ENCODE assay signal across 15 cellular contexts in the genomic region with DNA sequence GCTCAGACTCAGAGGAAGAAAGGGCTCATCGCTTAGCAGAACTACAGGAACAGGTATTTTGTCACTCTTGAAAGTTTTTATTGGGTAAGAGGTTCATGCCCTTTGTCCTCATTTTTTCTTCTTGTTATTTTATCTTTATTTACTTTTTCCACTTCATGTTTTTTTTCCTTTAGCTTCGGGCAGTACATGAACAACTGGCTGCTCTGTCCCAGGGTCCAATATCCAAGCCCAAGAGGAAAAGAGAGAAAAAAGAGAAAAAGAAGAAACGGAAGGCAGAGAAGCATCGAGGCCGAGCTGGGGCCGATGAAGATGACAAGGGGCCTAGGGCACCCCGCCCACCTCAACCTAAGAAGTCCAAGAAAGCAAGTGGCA. TPM values are rescaled to one million over a fixed set of nuclear protein-coding genes. Genes with fewer than 3 reads are reported as not detected.
A peak's percentile ranks its signal among the peaks of the same experiment; 100 is the strongest.
DNase-seq lines count a peak whose midpoint lies in the region; ATAC-seq, FAIRE-seq and TF ChIP-seq lines count a peak whose summit lies in the region.
"Had no signal": no experiment of that assay in that cellular context is flagged by ENCODE, and none has a peak within 500 bp of the region (broad histone marks: within the 10 kb centered on the region; RNA-seq: fewer than 3 reads in every experiment).

No MANE protein-coding gene starts in this region.

- peaks cover 100% of the 10 kb centered on the region for H3K36me3 Mint-ChIP-seq in activated T-cell treated with anti-CD3 and anti-CD28 coated beads, Interleukin-2, amount 50 U/mL, for 24 hours (ENCODE audit: low read depth)
- peaks cover 91% of the 10 kb centered on the region for H3K36me3 Mint-ChIP-seq in endodermal cell (ENCODE audit: low read depth)
- H3K36me3 Mint-ChIP-seq in osteocyte (ENCODE audit: unreplicated experiment), result peaks cover 84% of the 10 kb centered on the region

- CTCF ChIA-PET in Panc1 (lab: Charles Lee), result no interaction called here

- POLR2A ChIA-PET in Panc1 (lab: Charles Lee), result no interaction called here

- ATAC-seq in Panc1, result no peak
- ATAC-seq: upper lobe of right lung had no signal

- H3K4me1 Mint-ChIP-seq in activated T-cell treated with anti-CD3 and anti-CD28 coated beads, Interleukin-2, amount 50 U/mL, for 24 hours (ENCODE audit: low read depth), result peaks cover 67% of the 10 kb centered on the region
- peaks cover 48% of the 10 kb centered on the region for H3K4me1 Mint-ChIP-seq in endodermal cell
- peaks cover 44% of the 10 kb centered on the region for H3K4me1 Mint-ChIP-seq in osteocyte (ENCODE audit: unreplicated experiment)

- H3K4me1 ChIP-seq in Panc1 (ENCODE audit: control insufficient read depth, insufficient read depth, low read length) (peaks cover 69% of the 10 kb centered on the region), endodermal cell (ENCODE audit: control insufficient read depth, insufficient read depth, low read length) (peaks cover 4% of the 10 kb centered on the region), small intestine (ENCODE audit: control insufficient read depth in 2 of 2, insufficient read depth in 1 of 2, low read depth in 1 of 2, low read length in 1 of 2) (peaks cover 5 to 7% of the 10 kb centered on the region in 2 donors)

- 93 to 100% methylated on average over 2 to 7 of the region's 7 CpGs for WGBS in endodermal cell (ENCODE audit: insufficient coverage in 1 of 2, insufficient read length in 1 of 2), 2 experiments
- WGBS in small intestine, 3 donors, result 29 to 55% (median 36%) methylated on average over 7 of the region's 7 CpGs

- H3K36me3 ChIP-seq in Panc1 (ENCODE audit: control insufficient read depth, insufficient read depth, low read length) (peaks cover 73% of the 10 kb centered on the region), endodermal cell (ENCODE audit: control insufficient read depth, insufficient read depth, low read length) (peaks cover 90% of the 10 kb centered on the region), small intestine (ENCODE audit: control insufficient read depth in 2 of 2, insufficient read depth in 2 of 2, low read length in 2 of 2) (peaks cover 41 to 53% of the 10 kb centered on the region in 2 donors)

- no peak overlapping the region for H3K9ac ChIP-seq in endodermal cell (ENCODE audit: extremely low read depth, low read length, poor library complexity, severe bottlenecking)

- H3K9me3 ChIP-seq in Panc1 (ENCODE audit: control insufficient read depth, insufficient read depth, low read depth, low read length) (no peaks in the 10 kb centered on the region), endodermal cell (ENCODE audit: control insufficient read depth, low read length) (no peaks in the 10 kb centered on the region), small intestine (ENCODE audit: control insufficient read depth, low read depth) (no peaks in the 10 kb centered on the region)
- H3K9me3 ChIP-seq: Peyer's patch, upper lobe of right lung had no signal

- peak overlapping the region; percentile 92 for H3K4me3 Mint-ChIP-seq in activated T-cell treated with anti-CD3 and anti-CD28 coated beads, Interleukin-2, amount 50 U/mL, for 24 hours
- H3K4me3 Mint-ChIP-seq in endodermal cell (no peak overlapping the region), osteocyte (ENCODE audit: unreplicated experiment) (no peak overlapping the region)

- peak overlapping the region; percentile 17; the same call in 1 of the 2 replicates for H3K27ac ChIP-seq in Panc1 (ENCODE audit: low read length)
- no peak overlapping the region for H3K27ac ChIP-seq in endodermal cell (ENCODE audit: low read depth, low read length)
- H3K27ac ChIP-seq in small intestine (ENCODE audit: low read depth in 1 of 2, low read length in 1 of 2), result peak overlapping the region in 1 of 2 donors; percentile 28
- H3K27ac ChIP-seq: Peyer's patch, upper lobe of right lung had no signal

- no TSS peak for BruUV-seq in Panc1 (replicated peaks; lab: Mats Ljungman, UMichigan)

- TF ChIP-seq CTCF in Panc1 (IDR thresholded peaks at IDR 0.05), result no peak
- no peak for TF ChIP-seq CTCF in endodermal cell (conservative IDR thresholded peaks at IDR 0.05)
- TF ChIP-seq CTCF in osteocyte (IDR thresholded peaks at IDR 0.05), result no peak

- no peak for DNase-seq in activated T-cell treated with anti-CD3 and anti-CD28 coated beads, Interleukin-2, amount 50 U/mL, for 24 hours
- DNase-seq in activated T-cell treated with anti-CD3 and anti-CD28 coated beads, Interleukin-2, amount 50 U/mL, for 1 hour, result no peak
- DNase-seq in Panc1 (ENCODE audit: low read depth, low spot score) (no peak), endodermal cell (no peak), osteocyte (ENCODE audit: extremely low spot score, unreplicated experiment) (no peak), NCI-H2081 treated with DMSO at 0.1 percent for 48 hours (lab: John Stamatoyannopoulos, UW) (no peak), small intestine (no peak)
- no peak for DNase-seq in stimulated activated naive CD4-positive, alpha-beta T cell (lab: John Stamatoyannopoulos, UW)
- DNase-seq: amygdala, dermis blood vessel endothelial cell, DMS79, Peyer's patch, upper lobe of right lung had no signal

- no peak for FAIRE-seq in small intestine (lab: Jason Lieb, UNC)

- H3K9me3 Mint-ChIP-seq in activated T-cell treated with anti-CD3 and anti-CD28 coated beads, Interleukin-2, amount 50 U/mL, for 24 hours, result no peaks in the 10 kb centered on the region
- H3K9me3 Mint-ChIP-seq in endodermal cell (no peaks in the 10 kb centered on the region), osteocyte (ENCODE audit: unreplicated experiment) (no peaks in the 10 kb centered on the region)

- H3K27me3 Mint-ChIP-seq in activated T-cell treated with anti-CD3 and anti-CD28 coated beads, Interleukin-2, amount 50 U/mL, for 24 hours, result no peaks in the 10 kb centered on the region
- H3K27me3 Mint-ChIP-seq in endodermal cell (ENCODE audit: insufficient read depth), result no peaks in the 10 kb centered on the region
- H3K27me3 Mint-ChIP-seq in osteocyte (ENCODE audit: unreplicated experiment), result no peaks in the 10 kb centered on the region

- no peak overlapping the region for H3K4me3 ChIP-seq in Panc1 (ENCODE audit: low read depth in 2 of 2, low read length in 2 of 2)
- no peak overlapping the region for H3K4me3 ChIP-seq in endodermal cell (ENCODE audit: low read length)
- no peak overlapping the region for H3K4me3 ChIP-seq in small intestine (ENCODE audit: low read depth in 1 of 2, low read length in 2 of 2)
- H3K4me3 ChIP-seq: upper lobe of right lung had no signal

- intact Hi-C loops in Panc1 (cut with micrococcal nuclease; ENCODE audit: unreplicated experiment), result no loop called here

- peak overlapping the region; percentile 100 for H3K27ac Mint-ChIP-seq in activated T-cell treated with anti-CD3 and anti-CD28 coated beads, Interleukin-2, amount 50 U/mL, for 24 hours
- H3K27ac Mint-ChIP-seq in endodermal cell (peak overlapping the region; percentile 65), osteocyte (ENCODE audit: unreplicated experiment) (peak overlapping the region; percentile 28)

- no peaks in the 10 kb centered on the region for H3K27me3 ChIP-seq in Panc1 (ENCODE audit: control insufficient read depth, insufficient read depth, low read length)
- H3K27me3 ChIP-seq in endodermal cell (ENCODE audit: control insufficient read depth, insufficient read depth, low read length, poor library complexity, severe bottlenecking), result no peaks in the 10 kb centered on the region
- no peaks in the 10 kb centered on the region for H3K27me3 ChIP-seq in small intestine (ENCODE audit: control insufficient read depth in 2 of 2, insufficient read depth in 2 of 2, low read length in 2 of 2)
- H3K27me3 ChIP-seq: Peyer's patch, upper lobe of right lung had no signal

- in situ Hi-C loops in Panc1 (cut with HindIII; ENCODE audit: low pct_unique_long_range_greater_than_20kb, low sequenced_read_pairs), result no loop called here

RNA-seq across cellular contexts. Expression of gene BRD2, which starts 9.5 kb away (rescaled TPM):
- total RNA-seq in Panc1 (2021; ENCODE audit: unreplicated experiment) (209 TPM), endodermal cell (100 to 1,000 TPM; 209 to 233 TPM), osteocyte (166 and 168 TPM in 2 replicates)
- 161 TPM for polyA plus RNA-seq in Panc1 (2012; ENCODE audit: insufficient read length)
- 186 TPM for polyA plus RNA-seq in endodermal cell (2013, experiment 1 of 2)
- polyA plus RNA-seq in endodermal cell (2013, experiment 2 of 2), result 176 TPM
- polyA plus RNA-seq in small intestine, result 10 to 100 TPM; 76.2 to 95.6 (median 85.7) TPM

RNA-seq across cellular contexts. Expression of gene HLA-DMA, which starts 25.0 kb away (rescaled TPM):
- total RNA-seq in Panc1 (2021; ENCODE audit: unreplicated experiment), result 2.8 TPM
- 1.3 TPM for polyA plus RNA-seq in Panc1 (2012; ENCODE audit: insufficient read length)
- total RNA-seq in endodermal cell, result 10 to 100 TPM in 1 of 2 donors, 1 to 10 TPM in 1; 4.9 to 19.0 TPM
- polyA plus RNA-seq in endodermal cell (2013, experiment 1 of 2), result 2.2 TPM
- polyA plus RNA-seq in endodermal cell (2013, experiment 2 of 2), result 2.6 TPM
- 1.3 and 3.0 TPM in 2 replicates for total RNA-seq in osteocyte
- 100 to 1,000 TPM in 1 of 3 donors, 10 to 100 TPM in 2; 60.4 to 111 (median 76.5) TPM for polyA plus RNA-seq in small intestine

RNA-seq across cellular contexts. Expression of gene HLA-DOA, which starts 31.5 kb away (rescaled TPM):
- total RNA-seq in Panc1 (2021; ENCODE audit: unreplicated experiment), result 0.08 TPM
- polyA plus RNA-seq in Panc1 (2012; ENCODE audit: insufficient read length), result not detected
- total RNA-seq in endodermal cell, result 10 to 100 TPM; 10.6 to 11.1 TPM
- 2.3 TPM for polyA plus RNA-seq in endodermal cell (2013, experiment 1 of 2)
- 1.8 TPM for polyA plus RNA-seq in endodermal cell (2013, experiment 2 of 2)
- total RNA-seq in osteocyte, result not detected in 2 replicates
- 1 to 10 TPM in 1 of 3 donors, under 1 TPM in 2; 0.22 to 5.9 (median 0.81) TPM for polyA plus RNA-seq in small intestine
- total RNA-seq: dermis blood vessel endothelial cell, lung microvascular endothelial cell, NCI-H460 had no signal

RNA-seq across cellular contexts. Expression of gene HLA-DMB, which starts 37.1 kb away (rescaled TPM):
- 0.44 TPM for total RNA-seq in Panc1 (2021; ENCODE audit: unreplicated experiment)
- polyA plus RNA-seq in Panc1 (2012; ENCODE audit: insufficient read length), result not detected
- 1 to 10 TPM in 1 of 2 donors, under 1 TPM in 1; 0.24 to 1.8 TPM for total RNA-seq in endodermal cell
- polyA plus RNA-seq in endodermal cell (2013, experiment 1 of 2), result 0.25 TPM
- polyA plus RNA-seq in endodermal cell (2013, experiment 2 of 2), result 0.25 TPM
- not detected in 2 replicates for total RNA-seq in osteocyte
- 10 to 100 TPM; 22.8 to 60.5 (median 34.7) TPM for polyA plus RNA-seq in small intestine
- total RNA-seq: lung microvascular endothelial cell, NCI-H460 had no signal

Comparison
In these comparisons a context has a peak if more than half of its experiments do, and no peak if none do; other contexts are left out.
1. H3K27ac Mint-ChIP-seq: peak in every context shown above with its lines; median percentile 100 in activated T-cell treated with anti-CD3 and anti-CD28 coated beads, Interleukin-2, amount 50 U/mL, for 24 hours; 65 in endodermal cell; 28 in osteocyte.
2. RNA of gene HLA-DOA, which starts 31.5 kb away (total RNA-seq): 10.6 to 11.1 TPM in endodermal cell; 0.08 TPM in Panc1 (single experiment) and not detected in osteocyte; every median in the first group is over 10 times any median in the second.